ENCODE assay signal across 11 cellular contexts in genomic region chr3:58585994-58586393, GRCh38. TPM values are rescaled to one million over a fixed set of nuclear protein-coding genes. Genes with fewer than 3 reads are reported as not detected.
DNase-seq lines count a peak whose midpoint lies in the region; ATAC-seq, FAIRE-seq and TF ChIP-seq lines count a peak whose summit lies in the region.
"Had no signal": no experiment of that assay in that cellular context is flagged by ENCODE, and none has a peak within 500 bp of the region (broad histone marks: within the 10 kb centered on the region; RNA-seq: fewer than 3 reads in every experiment).

No MANE protein-coding gene starts in this region.

- H3K27ac ChIP-seq in muscle layer of colon (ENCODE audit: low read depth, low read length) = peak overlapping the region; percentile 70
- H3K27ac ChIP-seq in uterus = no peak overlapping the region
- H3K27ac ChIP-seq: neutrophil, SK-N-MC had no signal

- H3K27ac Mint-ChIP-seq in activated naive CD8-positive, alpha-beta T cell = peak overlapping the region; percentile 35

- peaks cover 23% of the 10 kb centered on the region for H3K27me3 Mint-ChIP-seq in activated naive CD8-positive, alpha-beta T cell

- H3K36me3 Mint-ChIP-seq in activated naive CD8-positive, alpha-beta T cell = no peaks in the 10 kb centered on the region

- no peaks in the 10 kb centered on the region for H3K9me3 Mint-ChIP-seq in activated naive CD8-positive, alpha-beta T cell (ENCODE audit: low read depth)

- H3K4me3 ChIP-seq in muscle layer of colon (ENCODE audit: low read depth in 1 of 2, low read length in 2 of 2) (peak overlapping the region in 1 of 2 donors; percentile 93), uterus (peak overlapping the region in 1 of 2 donors; percentile 49)

- no peak for ATAC-seq in HG02938 (IDR thresholded peaks at IDR 0.05; ENCODE audit: unreplicated experiment)

- TF ChIP-seq CTCF in uterus (IDR thresholded peaks at IDR 0.05) = no peak

- DNase-seq in AG08396 (ENCODE audit: low spot score) (peak; percentile 34), GM19239 (ENCODE audit: insufficient read length, low spot score) (no peak), T1000 (lab: John Stamatoyannopoulos, UW) (no peak), MV-4-11 (lab: John Stamatoyannopoulos, UW) (no peak), uterus (no peak)

- intact Hi-C loops in uterus (cut with DNase I; ENCODE audit: low total_unique reads) = no loop called here

- peak; percentile 72 for FAIRE-seq in GM19239 (lab: Jason Lieb, UNC)
- FAIRE-seq: colon had no signal

- H3K4me1 ChIP-seq in muscle layer of colon (ENCODE audit: insufficient read depth, low read length) (peaks cover 8% of the 10 kb centered on the region), uterus (peaks cover 0 to 8% of the 10 kb centered on the region in 2 donors)

- peak overlapping the region; percentile 89 for H3K4me3 Mint-ChIP-seq in activated naive CD8-positive, alpha-beta T cell

- H3K4me1 Mint-ChIP-seq in activated naive CD8-positive, alpha-beta T cell (ENCODE audit: low read depth) = peaks cover 21% of the 10 kb centered on the region

- peaks cover 7 to 21% of the 10 kb centered on the region in 2 donors for H3K27me3 ChIP-seq in muscle layer of colon (ENCODE audit: control insufficient read depth in 1 of 2, insufficient read depth in 2 of 2, low read length in 2 of 2)
- peaks cover 4 to 6% of the 10 kb centered on the region in 2 donors for H3K27me3 ChIP-seq in uterus

- no peak overlapping the region for H3K9ac ChIP-seq in muscle layer of colon (ENCODE audit: low read length)

- H3K36me3 ChIP-seq in muscle layer of colon (ENCODE audit: insufficient read depth, low read length) = no peaks in the 10 kb centered on the region
- no peaks in the 10 kb centered on the region for H3K36me3 ChIP-seq in uterus
- H3K36me3 ChIP-seq: neutrophil had no signal

- H3K9me3 ChIP-seq in muscle layer of colon (ENCODE audit: low read length) (no peaks in the 10 kb centered on the region), uterus (no peaks in the 10 kb centered on the region)
- H3K9me3 ChIP-seq: neutrophil had no signal

- TF ChIP-seq POLR2A in uterus (IDR thresholded peaks at IDR 0.05) = no peak

RNA-seq across cellular contexts. Expression of gene FAM107A, which starts 8.8 kb away (rescaled TPM):
- 100 to 1,000 TPM in 1 of 4 donors, 10 to 100 TPM in 3; 16.2 to 140 (median 61.2) TPM for total RNA-seq in uterus

RNA-seq across cellular contexts. Expression of gene ACOX2, which starts 49.0 kb away (rescaled TPM):
- 10 to 100 TPM; 10.3 to 33.7 (median 23.6) TPM for total RNA-seq in uterus
